In genomic region chr22:38700271-38700788, GRCh38 we compare ENCODE assay signal across 8 cellular contexts. TPM values are rescaled to one million over a fixed set of nuclear protein-coding genes. Genes with fewer than 3 reads are reported as not detected.
DNase-seq lines count a peak whose midpoint lies in the region; ATAC-seq lines count a peak whose summit lies in the region.

No MANE protein-coding gene starts in this region.

- H3K4me3 Mint-ChIP-seq in T-helper 2 cell treated with Interferon-gamma antibody and Interleukin-4, amounts not matched to agents 5 μg/mL and 100 μg/mL, for 36 hours, result peak overlapping the region; percentile 96
- peak overlapping the region; percentile 86 for H3K4me3 Mint-ChIP-seq in natural killer cell treated with Interleukin-12 subunit alpha and Interleukin-12 subunit beta and Interleukin-15 and Interleukin-18, amount 100 ng/mL, for 72 hours

- H3K27me3 Mint-ChIP-seq in T-helper 2 cell treated with Interferon-gamma antibody and Interleukin-4, amounts not matched to agents 5 μg/mL and 100 μg/mL, for 36 hours (ENCODE audit: low read depth), result no peaks in the 10 kb centered on the region
- no peaks in the 10 kb centered on the region for H3K27me3 Mint-ChIP-seq in natural killer cell treated with Interleukin-12 subunit alpha and Interleukin-12 subunit beta and Interleukin-15 and Interleukin-18, amount 100 ng/mL, for 72 hours

- H3K9me3 Mint-ChIP-seq in T-helper 2 cell treated with Interferon-gamma antibody and Interleukin-4, amounts not matched to agents 5 μg/mL and 100 μg/mL, for 36 hours, result no peaks in the 10 kb centered on the region
- H3K9me3 Mint-ChIP-seq in natural killer cell treated with Interleukin-12 subunit alpha and Interleukin-12 subunit beta and Interleukin-15 and Interleukin-18, amount 100 ng/mL, for 72 hours, result no peaks in the 10 kb centered on the region

- H3K4me1 Mint-ChIP-seq in T-helper 2 cell treated with Interferon-gamma antibody and Interleukin-4, amounts not matched to agents 5 μg/mL and 100 μg/mL, for 36 hours (ENCODE audit: low read depth), result peaks cover 54% of the 10 kb centered on the region
- peaks cover 48 to 51% of the 10 kb centered on the region in 2 donors for H3K4me1 Mint-ChIP-seq in natural killer cell treated with Interleukin-12 subunit alpha and Interleukin-12 subunit beta and Interleukin-15 and Interleukin-18, amount 100 ng/mL, for 72 hours (ENCODE audit: low read depth in 2 of 2)

- ATAC-seq in HG02870 (IDR thresholded peaks at IDR 0.05; ENCODE audit: unreplicated experiment) (peak; percentile 12), HG03139 (IDR thresholded peaks at IDR 0.05; ENCODE audit: unreplicated experiment) (no peak), GM19328 (IDR thresholded peaks at IDR 0.05; ENCODE audit: unreplicated experiment) (no peak)
- ATAC-seq in natural killer cell treated with Interleukin-12 subunit alpha and Interleukin-12 subunit beta and Interleukin-15 and Interleukin-18, amount 100 ng/mL, for 72 hours, result peak; percentile 57 to 67

- peak overlapping the region; percentile 100 for H3K27ac Mint-ChIP-seq in T-helper 2 cell treated with Interferon-gamma antibody and Interleukin-4, amounts not matched to agents 5 μg/mL and 100 μg/mL, for 36 hours
- peak overlapping the region; percentile 80 to 92 for H3K27ac Mint-ChIP-seq in natural killer cell treated with Interleukin-12 subunit alpha and Interleukin-12 subunit beta and Interleukin-15 and Interleukin-18, amount 100 ng/mL, for 72 hours

- in situ Hi-C loops in G401 (cut with HindIII; ENCODE audit: low sequenced_read_pairs), result no loop called here

- peak; percentile 41 for DNase-seq in G401 (ENCODE audit: low spot score)
- DNase-seq in T-helper 2 cell treated with Interferon-gamma antibody and Interleukin-4, amounts not matched to agents 5 μg/mL and 100 μg/mL, for 36 hours (ENCODE audit: low spot score), result no peak
- DNase-seq in fibroblast of gingiva (ENCODE audit: low read depth), result peak; percentile 64
- DNase-seq in natural killer cell treated with Interleukin-12 subunit alpha and Interleukin-12 subunit beta and Interleukin-15 and Interleukin-18, amount 100 ng/mL, for 72 hours (ENCODE audit: low spot score), result no peak
- DNase-seq in NCI-H1417 treated with DMSO at 0.1 percent for 48 hours (lab: John Stamatoyannopoulos, UW), result no peak

- H3K36me3 Mint-ChIP-seq in T-helper 2 cell treated with Interferon-gamma antibody and Interleukin-4, amounts not matched to agents 5 μg/mL and 100 μg/mL, for 36 hours (ENCODE audit: low read depth), result peaks cover 24% of the 10 kb centered on the region
- H3K36me3 Mint-ChIP-seq in natural killer cell treated with Interleukin-12 subunit alpha and Interleukin-12 subunit beta and Interleukin-15 and Interleukin-18, amount 100 ng/mL, for 72 hours, result peaks cover 7% of the 10 kb centered on the region

RNA-seq across cellular contexts. Expression of gene JOSD1, which starts 0.4 kb away (rescaled TPM):
- 33.3 and 41.4 TPM in 2 replicates for total RNA-seq in G401 (2014; rRNA removed; shearing (Covaris generic))
- total RNA-seq in natural killer cell treated with Interleukin-12 subunit alpha and Interleukin-12 subunit beta and Interleukin-15 and Interleukin-18, amount 100 ng/mL, for 72 hours, result 10 to 100 TPM; 53.6 to 62.3 TPM

RNA-seq across cellular contexts. Expression of gene GTPBP1, which starts 5.4 kb away (rescaled TPM):
- 30.5 and 35.9 TPM in 2 replicates for total RNA-seq in G401 (2014; rRNA removed; shearing (Covaris generic))
- 100 to 1,000 TPM; 135 to 192 TPM for total RNA-seq in natural killer cell treated with Interleukin-12 subunit alpha and Interleukin-12 subunit beta and Interleukin-15 and Interleukin-18, amount 100 ng/mL, for 72 hours

RNA-seq across cellular contexts. Expression of gene TOMM22, which starts 18.6 kb away (rescaled TPM):
- total RNA-seq in G401 (2014; rRNA removed; shearing (Covaris generic)), result 131 and 138 TPM in 2 replicates
- total RNA-seq in natural killer cell treated with Interleukin-12 subunit alpha and Interleukin-12 subunit beta and Interleukin-15 and Interleukin-18, amount 100 ng/mL, for 72 hours, result 100 to 1,000 TPM; 109 to 153 TPM

RNA-seq across cellular contexts. Expression of gene CBY1, which starts 43.9 kb away (rescaled TPM):
- total RNA-seq in G401 (2014; rRNA removed; shearing (Covaris generic)), result 34.2 and 47.6 TPM in 2 replicates
- 10 to 100 TPM in 1 of 2 donors, 1 to 10 TPM in 1; 8.7 to 12.4 TPM for total RNA-seq in natural killer cell treated with Interleukin-12 subunit alpha and Interleukin-12 subunit beta and Interleukin-15 and Interleukin-18, amount 100 ng/mL, for 72 hours

RNA-seq across cellular contexts. Expression of gene FAM227A, which starts 44.1 kb away (rescaled TPM):
- total RNA-seq in G401 (2014; rRNA removed; shearing (Covaris generic)), result 0.37 and 0.41 TPM in 2 replicates
- total RNA-seq in natural killer cell treated with Interleukin-12 subunit alpha and Interleukin-12 subunit beta and Interleukin-15 and Interleukin-18, amount 100 ng/mL, for 72 hours, result under 1 TPM in 1 of 2 donors, not detected in 1; 0.59 TPM

Comparison
In these comparisons a context has a peak if more than half of its experiments do, and no peak if none do; other contexts are left out.
1. DNase-seq: peak in G401 (single experiment) and fibroblast of gingiva (single experiment); none in T-helper 2 cell treated with Interferon-gamma antibody and Interleukin-4, amounts not matched to agents 5 μg/mL and 100 μg/mL, for 36 hours (single experiment), natural killer cell treated with Interleukin-12 subunit alpha and Interleukin-12 subunit beta and Interleukin-15 and Interleukin-18, amount 100 ng/mL, for 72 hours (single experiment) and NCI-H1417 treated with DMSO at 0.1 percent for 48 hours (single experiment).
2. ATAC-seq: peak in HG02870 (single experiment) and natural killer cell treated with Interleukin-12 subunit alpha and Interleukin-12 subunit beta and Interleukin-15 and Interleukin-18, amount 100 ng/mL, for 72 hours (2 of 2); none in HG03139 (single experiment) and GM19328 (single experiment).